Comparison of ENCODE assay signal across 20 cellular contexts in the genomic region with DNA sequence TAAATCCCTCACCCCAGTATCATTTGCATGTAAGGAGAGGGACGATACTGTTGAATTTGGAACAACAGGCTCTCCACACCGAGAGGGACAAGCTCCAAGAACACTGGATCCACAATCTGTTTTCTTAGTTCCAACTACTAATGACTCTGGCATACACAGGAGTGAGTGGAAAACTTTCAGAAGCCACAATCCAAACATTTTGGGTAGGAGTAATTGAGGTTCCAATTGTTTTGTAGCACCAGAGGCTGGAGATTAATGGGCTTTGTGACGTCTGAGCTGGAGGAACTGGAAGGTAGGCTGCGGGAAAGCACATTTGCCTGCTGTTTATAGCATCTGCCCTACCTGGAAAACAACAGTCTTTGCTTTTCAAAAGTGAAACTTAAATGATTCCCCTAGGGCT.
DNase-seq lines count a peak whose midpoint lies in the region; ATAC-seq, FAIRE-seq and TF ChIP-seq lines count a peak whose summit lies in the region.
"Had no signal": no experiment of that assay in that cellular context is flagged by ENCODE, and none has a peak within 500 bp of the region (broad histone marks: within the 10 kb centered on the region; RNA-seq: fewer than 3 reads in every experiment).

No MANE protein-coding gene starts in this region.

- no peaks in the 10 kb centered on the region for H3K27me3 Mint-ChIP-seq in chondrocyte (ENCODE audit: low read depth)
- H3K27me3 Mint-ChIP-seq in Caco-2 (ENCODE audit: insufficient read depth, unreplicated experiment): no peaks in the 10 kb centered on the region
- peaks cover 3% of the 10 kb centered on the region for H3K27me3 Mint-ChIP-seq in T-helper 2 cell treated with Interferon-gamma antibody and Interleukin-4, amounts not matched to agents 5 μg/mL and 100 μg/mL, for 36 hours (ENCODE audit: low read depth)
- H3K27me3 Mint-ChIP-seq: activated naive CD4-positive, alpha-beta T cell treated with anti-CD3 and anti-CD28 coated beads, Interleukin-2, amount 50 U/mL, for 24 hours; B cell; stimulated activated naive CD8-positive, alpha-beta T cell treated with anti-CD3 and anti-CD28 coated beads, Interleukin-15, amount 100 ng/mL, for 72 hours had no signal

- H3K9me3 ChIP-seq in HEK293 (ENCODE audit: control insufficient read depth, insufficient read depth, low read depth, low read length) (no peaks in the 10 kb centered on the region), small intestine (ENCODE audit: control insufficient read depth, low read depth) (no peaks in the 10 kb centered on the region), Caco-2 (no peaks in the 10 kb centered on the region), tibial nerve (no peaks in the 10 kb centered on the region)

- TF ChIP-seq EP300 in tibial nerve (IDR thresholded peaks at IDR 0.05): no peak

- FAIRE-seq in small intestine (lab: Jason Lieb, UNC): no peak
- FAIRE-seq: endometrium, GM19239 had no signal

- H3K4me3 Mint-ChIP-seq in chondrocyte (ENCODE audit: unreplicated experiment) (no peak overlapping the region), Caco-2 (ENCODE audit: unreplicated experiment) (no peak overlapping the region)
- no peak overlapping the region for H3K4me3 Mint-ChIP-seq in T-helper 2 cell treated with Interferon-gamma antibody and Interleukin-4, amounts not matched to agents 5 μg/mL and 100 μg/mL, for 36 hours
- H3K4me3 Mint-ChIP-seq: activated naive CD4-positive, alpha-beta T cell treated with anti-CD3 and anti-CD28 coated beads, Interleukin-2, amount 50 U/mL, for 24 hours; B cell; central memory CD8-positive, alpha-beta T cell; stimulated activated naive CD8-positive, alpha-beta T cell treated with anti-CD3 and anti-CD28 coated beads, Interleukin-15, amount 100 ng/mL, for 72 hours had no signal

- intact Hi-C loops in Caco-2 (cut with micrococcal nuclease; ENCODE audit: unreplicated experiment): no loop called here

- no TSS peak for BruUV-seq in Caco-2 (replicated peaks; lab: Mats Ljungman, UMichigan)

- no peak for DNase-seq in chondrocyte (ENCODE audit: low spot score)
- DNase-seq in lung microvascular endothelial cell (ENCODE audit: low read depth in 2 of 2): peak; percentile 53 to 59
- peak; percentile 16 for DNase-seq in small intestine
- DNase-seq in Caco-2: no peak
- DNase-seq in T-helper 2 cell treated with Interferon-gamma antibody and Interleukin-4, amounts not matched to agents 5 μg/mL and 100 μg/mL, for 36 hours (ENCODE audit: low spot score): no peak
- DNase-seq in tibial nerve (ENCODE audit: low spot score in 2 of 2): no peak
- DNase-seq: activated T-cell treated with anti-CD3 and anti-CD28 coated beads, Interleukin-2, amount 50 U/mL, for 1 hour; DMS153; midbrain; NCI-H2227 treated with DMSO at 0.1 percent for 48 hours; stimulated activated naive CD8-positive, alpha-beta T cell treated with anti-CD3 and anti-CD28 coated beads, Interleukin-15, amount 100 ng/mL, for 72 hours had no signal

- no peaks in the 10 kb centered on the region for H3K36me3 ChIP-seq in HEK293 (ENCODE audit: control insufficient read depth in 2 of 2, insufficient read depth in 1 of 2, low read length in 2 of 2)
- H3K36me3 ChIP-seq in small intestine (ENCODE audit: control insufficient read depth in 2 of 2, insufficient read depth in 2 of 2, low read length in 2 of 2): no peaks in the 10 kb centered on the region
- H3K36me3 ChIP-seq in Caco-2 (ENCODE audit: control insufficient read depth, insufficient read depth, low read length): no peaks in the 10 kb centered on the region
- H3K36me3 ChIP-seq in tibial nerve: no peaks in the 10 kb centered on the region
- H3K36me3 ChIP-seq: SJCRH30 had no signal

- ATAC-seq in HG02588 (IDR thresholded peaks at IDR 0.05; ENCODE audit: unreplicated experiment): no peak
- ATAC-seq: stimulated activated naive CD8-positive, alpha-beta T cell treated with anti-CD3 and anti-CD28 coated beads, Interleukin-15, amount 100 ng/mL, for 72 hours had no signal

- 66 to 80% (median 73%) methylated on average over 4 of the region's 4 CpGs for WGBS in small intestine, 3 donors
- 53 to 54% methylated on average over 4 of the region's 4 CpGs for WGBS in tibial nerve, 2 donors

- H3K36me3 Mint-ChIP-seq in chondrocyte (ENCODE audit: low read depth) (no peaks in the 10 kb centered on the region), Caco-2 (ENCODE audit: insufficient read depth, unreplicated experiment) (no peaks in the 10 kb centered on the region)
- H3K36me3 Mint-ChIP-seq in T-helper 2 cell treated with Interferon-gamma antibody and Interleukin-4, amounts not matched to agents 5 μg/mL and 100 μg/mL, for 36 hours (ENCODE audit: low read depth): no peaks in the 10 kb centered on the region
- H3K36me3 Mint-ChIP-seq: activated naive CD4-positive, alpha-beta T cell treated with anti-CD3 and anti-CD28 coated beads, Interleukin-2, amount 50 U/mL, for 24 hours had no signal

- H3K4me1 ChIP-seq in HEK293 (ENCODE audit: control insufficient read depth, insufficient read depth, low read length): peaks cover 23% of the 10 kb centered on the region
- H3K4me1 ChIP-seq in small intestine (ENCODE audit: control insufficient read depth in 2 of 2, insufficient read depth in 1 of 2, low read depth in 1 of 2, low read length in 1 of 2): no peaks in the 10 kb centered on the region
- H3K4me1 ChIP-seq in Caco-2: peaks cover 46% of the 10 kb centered on the region
- H3K4me1 ChIP-seq in tibial nerve: peaks cover 0 to 12% (median 0%) of the 10 kb centered on the region in 4 donors

- TF ChIP-seq POLR2A in tibial nerve (IDR thresholded peaks at IDR 0.05): no peak

- TF ChIP-seq CTCF in HEK293 (tag by site-specific recombination; IDR thresholded peaks at IDR 0.05) (no peak), chondrocyte (IDR thresholded peaks at IDR 0.05) (no peak), Caco-2 (IDR thresholded peaks at IDR 0.05; ENCODE audit: insufficient read depth in 1 of 2, low read depth in 1 of 2, low read length in 1 of 2, severe bottlenecking in 1 of 2, unreplicated experiment in 1 of 2) (no peak), tibial nerve (IDR thresholded peaks at IDR 0.05) (no peak)

- POLR2A ChIA-PET in HEK293 (lab: Yijun Ruan, JAX) (interaction anchor here (0.6 kb wide), 1 partner anchor 233 kb away, joined by 4 read pairs; no protein-coding TSS in a partner anchor), Caco-2 (lab: Charles Lee) (no interaction called here)

- CTCF ChIA-PET in HEK293 (lab: Yijun Ruan, JAX) (interaction anchor here (1.3 kb wide), 1 partner anchor 14 kb away, joined by 3 read pairs; no protein-coding TSS in a partner anchor), Caco-2 (lab: Charles Lee) (no interaction called here)

- H3K27me3 ChIP-seq in small intestine (ENCODE audit: control insufficient read depth in 2 of 2, insufficient read depth in 2 of 2, low read length in 2 of 2): no peaks in the 10 kb centered on the region
- no peaks in the 10 kb centered on the region for H3K27me3 ChIP-seq in Caco-2 (replicated peaks; ENCODE audit: control insufficient read depth, insufficient read depth, low read length)
- no peaks in the 10 kb centered on the region for H3K27me3 ChIP-seq in tibial nerve
- H3K27me3 ChIP-seq: SJCRH30 had no signal

- H3K9me3 Mint-ChIP-seq in chondrocyte (ENCODE audit: low read depth): no peaks in the 10 kb centered on the region
- no peaks in the 10 kb centered on the region for H3K9me3 Mint-ChIP-seq in Caco-2 (ENCODE audit: unreplicated experiment)
- H3K9me3 Mint-ChIP-seq in T-helper 2 cell treated with Interferon-gamma antibody and Interleukin-4, amounts not matched to agents 5 μg/mL and 100 μg/mL, for 36 hours: no peaks in the 10 kb centered on the region
- H3K9me3 Mint-ChIP-seq: activated naive CD4-positive, alpha-beta T cell treated with anti-CD3 and anti-CD28 coated beads, Interleukin-2, amount 50 U/mL, for 24 hours; central memory CD8-positive, alpha-beta T cell; stimulated activated naive CD8-positive, alpha-beta T cell treated with anti-CD3 and anti-CD28 coated beads, Interleukin-15, amount 100 ng/mL, for 72 hours had no signal

- H3K27ac ChIP-seq in HEK293 (ENCODE audit: extremely low read depth, low read depth, low read length) (peak overlapping the region; percentile 49; the same call in 1 of the 2 replicates), small intestine (ENCODE audit: low read depth in 1 of 2, low read length in 1 of 2) (no peak overlapping the region), tibial nerve (no peak overlapping the region)
- H3K27ac ChIP-seq: KMS-11, SJCRH30 had no signal

- H3K4me3 ChIP-seq in HEK293 (ENCODE audit: low read depth, low read length): no peak overlapping the region
- H3K4me3 ChIP-seq in small intestine (ENCODE audit: low read depth in 1 of 2, low read length in 2 of 2): no peak overlapping the region
- no peak overlapping the region for H3K4me3 ChIP-seq in Caco-2 (ENCODE audit: low read depth, low read length)
- H3K4me3 ChIP-seq in tibial nerve: no peak overlapping the region
- H3K4me3 ChIP-seq: SJCRH30 had no signal

- peaks cover 44% of the 10 kb centered on the region for H3K4me1 Mint-ChIP-seq in chondrocyte (ENCODE audit: low read depth)
- peaks cover 59% of the 10 kb centered on the region for H3K4me1 Mint-ChIP-seq in Caco-2 (ENCODE audit: low read depth, unreplicated experiment)
- H3K4me1 Mint-ChIP-seq in T-helper 2 cell treated with Interferon-gamma antibody and Interleukin-4, amounts not matched to agents 5 μg/mL and 100 μg/mL, for 36 hours (ENCODE audit: low read depth): peaks cover 6% of the 10 kb centered on the region
- H3K4me1 Mint-ChIP-seq: B cell; central memory CD8-positive, alpha-beta T cell had no signal

- peak overlapping the region; percentile 87 for H3K27ac Mint-ChIP-seq in chondrocyte (ENCODE audit: unreplicated experiment)
- no peak overlapping the region for H3K27ac Mint-ChIP-seq in Caco-2 (ENCODE audit: unreplicated experiment)
- no peak overlapping the region for H3K27ac Mint-ChIP-seq in T-helper 2 cell treated with Interferon-gamma antibody and Interleukin-4, amounts not matched to agents 5 μg/mL and 100 μg/mL, for 36 hours
- H3K27ac Mint-ChIP-seq: activated naive CD4-positive, alpha-beta T cell treated with anti-CD3 and anti-CD28 coated beads, Interleukin-2, amount 50 U/mL, for 24 hours; B cell had no signal

TF ChIP-seq in HEK293, 187 proteins besides CTCF, POLR2A, EP300 and RAD21 (continues in another document):
- TF ChIP-seq OSR2 (tag by site-specific recombination; IDR thresholded peaks at IDR 0.05): peak; percentile 73
- no peak for TF ChIP-seq TCF7L2 (IDR thresholded peaks at IDR 0.05; ENCODE audit: borderline replicate concordance, low read depth, low read length)
- no peak for TF ChIP-seq ZNF529 (tag by site-specific recombination; IDR thresholded peaks at IDR 0.05; ENCODE audit: insufficient replicate concordance)
- TF ChIP-seq WT1 (tag by site-specific recombination; IDR thresholded peaks at IDR 0.05): peak; percentile 29
- no peak for TF ChIP-seq ZNF777 (tag by site-specific recombination; IDR thresholded peaks at IDR 0.05; ENCODE audit: borderline replicate concordance)
- peak; percentile 69 for TF ChIP-seq ZIC2 (tag by site-specific recombination; IDR thresholded peaks at IDR 0.05)
- no peak for TF ChIP-seq ZNF335 (tag by site-specific recombination; conservative IDR thresholded peaks at IDR 0.05)
- no peak for TF ChIP-seq ZNF768 (tag by site-specific recombination; IDR thresholded peaks at IDR 0.05)
- 0 out of 2 replicates have a peak, but pooled peaks have one; percentile 20 for TF ChIP-seq ZNF629 (tag by site-specific recombination; IDR thresholded peaks at IDR 0.05)

Comparison
In these comparisons a context has a peak if more than half of its experiments do, and no peak if none do; other contexts are left out.
1. DNase-seq: peak in lung microvascular endothelial cell (2 of 2) and small intestine (single experiment); none in chondrocyte (single experiment), Caco-2 (0 of 2), T-helper 2 cell treated with Interferon-gamma antibody and Interleukin-4, amounts not matched to agents 5 μg/mL and 100 μg/mL, for 36 hours (single experiment) and tibial nerve (0 of 2).